8 cellular contexts compared by ENCODE assay signal in genomic region chr3:10140996-10141546, GRCh38. TPM values are rescaled to one million over a fixed set of nuclear protein-coding genes. Genes with fewer than 3 reads are reported as not detected.
DNase-seq lines count a peak whose midpoint lies in the region; ATAC-seq and TF ChIP-seq lines count a peak whose summit lies in the region.

No MANE protein-coding gene starts in this region.

- H3K9me3 ChIP-seq in DND-41 (ENCODE audit: insufficient read depth, low read length, severe bottlenecking) (no peaks in the 10 kb centered on the region), Panc1 (ENCODE audit: control insufficient read depth, insufficient read depth, low read depth, low read length) (no peaks in the 10 kb centered on the region), esophagus squamous epithelium (no peaks in the 10 kb centered on the region), prostate gland (no peaks in the 10 kb centered on the region)

- peaks cover 47% of the 10 kb centered on the region for H3K79me2 ChIP-seq in DND-41 (ENCODE audit: insufficient read depth, low read length)

- ATAC-seq in DND-41 (ENCODE audit: insufficient read depth, low read depth) (no peak), Panc1 (peak; percentile 7; the same call in 1 of the 2 replicates), HG03442 (IDR thresholded peaks at IDR 0.05; ENCODE audit: unreplicated experiment) (no peak), HG03280 (IDR thresholded peaks at IDR 0.05; ENCODE audit: unreplicated experiment) (no peak)

- in situ Hi-C loops in Panc1 (cut with HindIII; ENCODE audit: low pct_unique_long_range_greater_than_20kb, low sequenced_read_pairs), result no loop called here

- H3K27ac ChIP-seq in DND-41 (ENCODE audit: low read length), result peak overlapping the region; percentile 79
- peak overlapping the region; percentile 81 for H3K27ac ChIP-seq in Panc1 (ENCODE audit: low read length)
- peak overlapping the region; percentile 89 to 96 (median 94) for H3K27ac ChIP-seq in esophagus squamous epithelium
- H3K27ac ChIP-seq in prostate gland, result peak overlapping the region; percentile 89 to 95

- intact Hi-C loops in Panc1 (cut with micrococcal nuclease; ENCODE audit: unreplicated experiment), result no loop called here
- intact Hi-C loops in esophagus squamous epithelium (cut with DNase I), result no loop called here
- intact Hi-C loops in prostate gland (cut with DNase I), result no loop called here

- peak overlapping the region in 1 of 2 experiments; percentile 87; a peak in 2 of 4 replicates for H3K4me3 ChIP-seq in DND-41 (ENCODE audit: low read depth in 1 of 2, low read length in 2 of 2)
- peak overlapping the region; percentile 78 to 95 for H3K4me3 ChIP-seq in Panc1 (ENCODE audit: low read depth in 2 of 2, low read length in 2 of 2)
- H3K4me3 ChIP-seq in esophagus squamous epithelium, result peak overlapping the region in 2 of 4 donors; percentile 81 to 84
- H3K4me3 ChIP-seq in prostate gland, result no peak overlapping the region

- POLR2A ChIA-PET in Panc1 (lab: Charles Lee), result interaction anchor here (0.6 kb wide), 1 partner anchor 18 kb away, joined by 4 read pairs; no protein-coding TSS in a partner anchor

- no peak for TF ChIP-seq POLR2A in esophagus squamous epithelium (IDR thresholded peaks at IDR 0.05)
- TF ChIP-seq POLR2A in prostate gland (IDR thresholded peaks at IDR 0.05), result no peak

- peak overlapping the region; percentile 87 for H3K9ac ChIP-seq in DND-41 (ENCODE audit: low read depth, low read length)

- peak overlapping the region; percentile 87 for H3K4me2 ChIP-seq in DND-41 (ENCODE audit: insufficient read depth, low read length)

- TF ChIP-seq CTCF in DND-41 (IDR thresholded peaks at IDR 0.05; ENCODE audit: borderline replicate concordance, extremely low read depth, low read length, poor library complexity, severe bottlenecking) (no peak), Panc1 (IDR thresholded peaks at IDR 0.05) (no peak), esophagus squamous epithelium (IDR thresholded peaks at IDR 0.05) (no peak), prostate gland (IDR thresholded peaks at IDR 0.05) (no peak)

- H3K36me3 ChIP-seq in DND-41 (ENCODE audit: insufficient read depth, low read length), result peaks cover 26% of the 10 kb centered on the region
- no peaks in the 10 kb centered on the region for H3K36me3 ChIP-seq in Panc1 (ENCODE audit: control insufficient read depth, insufficient read depth, low read length)
- peaks cover 0 to 10% (median 0%) of the 10 kb centered on the region in 3 donors for H3K36me3 ChIP-seq in esophagus squamous epithelium
- H3K36me3 ChIP-seq in prostate gland, result no peaks in the 10 kb centered on the region

- 76 to 84% methylated on average over 23 of the region's 23 CpGs for WGBS in esophagus squamous epithelium, 2 donors
- WGBS in prostate gland, result 85% methylated on average over 23 of the region's 23 CpGs

- H3K27me3 ChIP-seq in DND-41 (ENCODE audit: insufficient read depth, low read length, poor library complexity) (no peaks in the 10 kb centered on the region), Panc1 (ENCODE audit: control insufficient read depth, insufficient read depth, low read length) (no peaks in the 10 kb centered on the region), esophagus squamous epithelium (no peaks in the 10 kb centered on the region), prostate gland (replicated peaks; ENCODE audit: insufficient read depth) (no peaks in the 10 kb centered on the region)

- peak overlapping the region; percentile 86 for H2AFZ ChIP-seq in DND-41 (ENCODE audit: low read depth, low read length)

- DNase-seq in DND-41 (no peak), Panc1 (ENCODE audit: low read depth, low spot score) (no peak), esophagus squamous epithelium (lab: John Stamatoyannopoulos, UW) (no peak), prostate gland (ENCODE audit: low spot score) (no peak), NK-92 (lab: John Stamatoyannopoulos, UW; ENCODE audit: unreplicated experiment) (no peak), NCI-H1105 treated with DMSO at 0.1 percent for 48 hours (lab: John Stamatoyannopoulos, UW) (no peak)

- H4K20me1 ChIP-seq in DND-41 (ENCODE audit: insufficient read depth, low read length), result peaks cover 29% of the 10 kb centered on the region

- CTCF ChIA-PET in Panc1 (lab: Charles Lee), result no interaction called here

- no TSS peak for BruUV-seq in Panc1 (replicated peaks; lab: Mats Ljungman, UMichigan)

- H3K4me1 ChIP-seq in DND-41 (ENCODE audit: insufficient read depth, low read length), result peaks cover 39% of the 10 kb centered on the region
- no peaks in the 10 kb centered on the region for H3K4me1 ChIP-seq in Panc1 (ENCODE audit: control insufficient read depth, insufficient read depth, low read length)
- H3K4me1 ChIP-seq in esophagus squamous epithelium, result peaks cover 13 to 43% (median 27%) of the 10 kb centered on the region in 3 donors
- H3K4me1 ChIP-seq in prostate gland (replicated peaks), result no peaks in the 10 kb centered on the region

RNA-seq across cellular contexts. Expression of gene VHL, which starts 0.5 kb away (rescaled TPM):
- 47.1 TPM for total RNA-seq in Panc1 (2021; ENCODE audit: unreplicated experiment)
- polyA plus RNA-seq in Panc1 (2012; ENCODE audit: insufficient read length), result 28.1 TPM
- total RNA-seq in esophagus squamous epithelium, result 10 to 100 TPM; 30.4 to 38.7 (median 34.4) TPM
- total RNA-seq in prostate gland, result 10 to 100 TPM; 59.5 to 67.7 TPM

RNA-seq across cellular contexts. Expression of gene IRAK2, which starts 23.6 kb away (rescaled TPM):
- total RNA-seq in Panc1 (2021; ENCODE audit: unreplicated experiment) (25.1 TPM), esophagus squamous epithelium (10 to 100 TPM in 2 of 4 donors, 1 to 10 TPM in 2; 4.4 to 23.3 (median 9.6) TPM), prostate gland (1 to 10 TPM; 5.1 to 7.6 TPM)
- 15.8 TPM for polyA plus RNA-seq in Panc1 (2012; ENCODE audit: insufficient read length)

RNA-seq across cellular contexts. Expression of gene BRK1, which starts 25.6 kb away (rescaled TPM):
- total RNA-seq in Panc1 (2021; ENCODE audit: unreplicated experiment), result 81.9 TPM
- 95.4 TPM for polyA plus RNA-seq in Panc1 (2012; ENCODE audit: insufficient read length)
- total RNA-seq in esophagus squamous epithelium, result 100 to 1,000 TPM in 2 of 4 donors, 10 to 100 TPM in 2; 52.0 to 134 (median 100) TPM
- total RNA-seq in prostate gland, result 100 to 1,000 TPM; 118 to 126 TPM

RNA-seq across cellular contexts. Expression of gene FANCD2OS, which starts 33.0 kb away (rescaled TPM):
- total RNA-seq in Panc1 (2021; ENCODE audit: unreplicated experiment), result not detected
- polyA plus RNA-seq in Panc1 (2012; ENCODE audit: insufficient read length), result not detected
- total RNA-seq in esophagus squamous epithelium, result not detected
- total RNA-seq in prostate gland, result 1 to 10 TPM; 1.1 to 2.3 TPM

Comparison
In these comparisons a context has a peak if more than half of its experiments do, and no peak if none do; other contexts are left out.
1. H3K4me3 ChIP-seq: peak in Panc1 (2 of 2); none in prostate gland (0 of 2).
2. Peak in every context shown above with its lines, with median percentiles within 50 percentile points of each other: H3K27ac ChIP-seq.